10 cellular contexts compared by ENCODE assay signal in the genomic region with DNA sequence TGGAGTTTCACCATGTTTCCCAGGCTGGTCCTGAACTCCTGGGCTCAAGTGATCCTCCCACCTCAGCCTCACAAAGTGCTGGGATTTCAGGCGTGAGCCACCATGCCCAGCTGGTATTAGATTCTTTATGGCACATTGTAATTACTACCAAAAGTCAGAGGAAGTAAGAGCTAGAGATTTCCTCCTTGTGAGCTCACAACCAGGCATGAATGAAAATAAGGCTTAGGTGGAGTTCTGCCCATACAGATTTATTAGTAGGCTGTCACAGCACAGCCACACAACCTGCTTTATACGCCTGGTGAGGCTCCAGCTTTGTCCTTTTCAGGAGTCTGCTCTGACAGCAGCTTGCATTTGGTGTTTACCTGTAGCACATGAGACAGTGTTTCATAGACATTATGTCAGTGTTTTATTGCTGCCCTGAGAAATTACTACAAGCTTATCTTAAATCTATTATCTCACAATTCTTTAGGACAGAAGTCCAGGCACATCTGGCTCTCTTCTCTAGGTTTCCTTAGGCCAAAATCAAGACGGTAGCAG.
DNase-seq lines count a peak whose midpoint lies in the region; ATAC-seq, FAIRE-seq and TF ChIP-seq lines count a peak whose summit lies in the region.
"Had no signal": no experiment of that assay in that cellular context is flagged by ENCODE, and none has a peak within 500 bp of the region (broad histone marks: within the 10 kb centered on the region; RNA-seq: fewer than 3 reads in every experiment).

No MANE protein-coding gene starts in this region.

- H3K56ac ChIP-seq in IMR-90 (ENCODE audit: extremely low read depth, insufficient read depth, low read length) (no peak overlapping the region), mesendoderm (ENCODE audit: low read length) (peak overlapping the region; percentile 49)

- no peaks in the 10 kb centered on the region for H3K36me3 ChIP-seq in IMR-90 (ENCODE audit: control insufficient read depth, insufficient read depth, low read length)
- no peaks in the 10 kb centered on the region for H3K36me3 ChIP-seq in ascending aorta
- H3K36me3 ChIP-seq in mesendoderm (ENCODE audit: control insufficient read depth, insufficient read depth, low read length): no peaks in the 10 kb centered on the region

- peak overlapping the region; percentile 69 for H4K91ac ChIP-seq in IMR-90 (ENCODE audit: insufficient read depth, low read depth, low read length)

- dilution Hi-C loops in IMR-90 (cut with HindIII; ENCODE audit: low sequenced_read_pairs, unreplicated experiment): loop anchor here (25.0 kb wide), 1 partner anchor 213 kb away; no protein-coding TSS in a partner anchor

- TF ChIP-seq RAD21 in A549 (conservative IDR thresholded peaks at IDR 0.05 in 1 of 2, IDR thresholded peaks at IDR 0.05 in 1 of 2): no peak
- TF ChIP-seq RAD21 in IMR-90 (IDR thresholded peaks at IDR 0.05; ENCODE audit: low read length): no peak

- H2BK120ac ChIP-seq in IMR-90 (ENCODE audit: low read depth, low read length) (peak overlapping the region; percentile 81), mesendoderm (ENCODE audit: low read depth, low read length) (no peak overlapping the region)

- H3K18ac ChIP-seq in IMR-90 (ENCODE audit: low read depth, low read length) (peak overlapping the region; percentile 59), mesendoderm (ENCODE audit: low read length) (peak overlapping the region; percentile 23)

- no peak overlapping the region for H2AK9ac ChIP-seq in IMR-90 (replicated peaks; ENCODE audit: low read depth, low read length, poor library complexity)

- BruUV-seq in IMR-90 (replicated peaks; lab: Mats Ljungman, UMichigan): no TSS peak

- FAIRE-seq in A549 (lab: Jason Lieb, UNC): no peak

- DNase-seq in A549 (ENCODE audit: low read depth in 1 of 2, low spot score in 1 of 2) (no peak), IMR-90 (no peak), ascending aorta (ENCODE audit: low spot score in 2 of 2) (no peak), mesendoderm (no peak), NCI-H1048 (lab: John Stamatoyannopoulos, UW) (no peak), NCI-H1694 (lab: John Stamatoyannopoulos, UW) (no peak)
- DNase-seq: DMS79, NCI-H510A had no signal

- H3K4me1 ChIP-seq in A549 (peaks cover 25% of the 10 kb centered on the region), IMR-90 (ENCODE audit: control insufficient read depth, insufficient read depth, low read length) (peaks cover 21% of the 10 kb centered on the region), ascending aorta (peaks cover 5 to 12% of the 10 kb centered on the region in 2 donors), mesendoderm (ENCODE audit: control insufficient read depth, low read depth, low read length) (peaks cover 5% of the 10 kb centered on the region)

- H3K9ac ChIP-seq in IMR-90 (ENCODE audit: low read depth, low read length): no peak overlapping the region
- no peak overlapping the region for H3K9ac ChIP-seq in mesendoderm (ENCODE audit: low read length)

- H3K27me3 ChIP-seq in IMR-90 (ENCODE audit: control insufficient read depth, insufficient read depth, low read length) (no peaks in the 10 kb centered on the region), ascending aorta (no peaks in the 10 kb centered on the region), mesendoderm (ENCODE audit: insufficient read depth, low read length, poor library complexity) (no peaks in the 10 kb centered on the region)

- H3K4me2 ChIP-seq in A549 (peak overlapping the region; percentile 41), IMR-90 (ENCODE audit: low read depth, low read length) (no peak overlapping the region), mesendoderm (ENCODE audit: low read length) (no peak overlapping the region)

- H3K9me3 ChIP-seq in A549: no peaks in the 10 kb centered on the region
- no peaks in the 10 kb centered on the region for H3K9me3 ChIP-seq in IMR-90 (ENCODE audit: control insufficient read depth, insufficient read depth, low read length)
- no peaks in the 10 kb centered on the region for H3K9me3 ChIP-seq in ascending aorta

- peak overlapping the region; percentile 97; the same call in 2 of the 3 replicates for H2BK15ac ChIP-seq in IMR-90 (ENCODE audit: low read depth, low read length)
- H2BK15ac ChIP-seq in mesendoderm (replicated peaks; ENCODE audit: low read depth): no peak overlapping the region

- H2BK5ac ChIP-seq in IMR-90 (ENCODE audit: low read depth, low read length, poor library complexity, severe bottlenecking) (peak overlapping the region; percentile 84), mesendoderm (ENCODE audit: low read length) (no peak overlapping the region)

- in situ Hi-C loops in IMR-90 (cut with MboI; ENCODE audit: low sequenced_read_pairs): loop anchor here (5.0 kb wide), 1 partner anchor 218 kb away; no protein-coding TSS in a partner anchor

- 91% methylated on average over 3 of the region's 3 CpGs for WGBS in A549 (ENCODE audit: missing lambda C conversion rate)
- no CpG with 5 or more reads among the region's 3 CpGs for WGBS in IMR-90 (ENCODE audit: extremely low coverage in 2 of 2, insufficient read length in 1 of 2), 2 experiments
- WGBS in mesendoderm (ENCODE audit: extremely low coverage, insufficient coverage, low lambda C conversion rate): no CpG with 5 or more reads among the region's 3 CpGs

- H3K4ac ChIP-seq in IMR-90 (ENCODE audit: low read depth, low read length) (peak overlapping the region; percentile 71), mesendoderm (ENCODE audit: low read depth, low read length) (no peak overlapping the region)

- TF ChIP-seq EP300 in A549 (IDR thresholded peaks at IDR 0.05): no peak

- no peaks in the 10 kb centered on the region for H4K20me1 ChIP-seq in IMR-90 (ENCODE audit: insufficient read depth, low read length)

- peak overlapping the region; percentile 79 for H3K14ac ChIP-seq in IMR-90 (replicated peaks; ENCODE audit: low read depth, low read length)

- no peaks in the 10 kb centered on the region for H3K79me2 ChIP-seq in mesendoderm (ENCODE audit: control insufficient read depth, insufficient read depth, low read length)

- peak overlapping the region; percentile 68 to 87 for H3K27ac ChIP-seq in A549
- H3K27ac ChIP-seq in IMR-90 (ENCODE audit: insufficient read depth, low read length): peak overlapping the region; percentile 55
- H3K27ac ChIP-seq in ascending aorta: peak overlapping the region; percentile 3 to 5
- H3K27ac ChIP-seq in mesendoderm (ENCODE audit: low read depth, low read length): no peak overlapping the region

- H4K8ac ChIP-seq in IMR-90 (ENCODE audit: low read depth in 2 of 2, low read length in 2 of 2): peak overlapping the region; percentile 73 to 85
- H4K8ac ChIP-seq in mesendoderm (ENCODE audit: low read depth, low read length): no peak overlapping the region

- H2AFZ ChIP-seq in IMR-90 (replicated peaks; ENCODE audit: low read length, poor library complexity): peak overlapping the region; percentile 16

- peak; percentile 13 to 32; a peak in 2 of 6 replicates for ATAC-seq in A549
- no peak; the same call in 1 of the 2 replicates for ATAC-seq in IMR-90 (ENCODE audit: low read depth)
- ATAC-seq in HG03097 (IDR thresholded peaks at IDR 0.05; ENCODE audit: low FRiP score, unreplicated experiment): no peak
- no peak for ATAC-seq in HG02884 (IDR thresholded peaks at IDR 0.05; ENCODE audit: unreplicated experiment)

- TF ChIP-seq CTCF in A549 (IDR thresholded peaks at IDR 0.05) (no peak), IMR-90 (conservative IDR thresholded peaks at IDR 0.05; ENCODE audit: low read depth, low read length) (no peak), ascending aorta (IDR thresholded peaks at IDR 0.05) (no peak)

- H4K5ac ChIP-seq in IMR-90 (ENCODE audit: low read depth, low read length) (peak overlapping the region; percentile 36; the same call in 1 of the 2 replicates), mesendoderm (ENCODE audit: low read length) (no peak overlapping the region)

- TF ChIP-seq POLR2A in A549 (IDR thresholded peaks at IDR 0.05; ENCODE audit: low read length): no peak
- TF ChIP-seq POLR2A in IMR-90 (IDR thresholded peaks at IDR 0.05; ENCODE audit: low read depth, low read length): no peak

- H2AK5ac ChIP-seq in IMR-90 (ENCODE audit: low read depth, low read length) (peak overlapping the region; percentile 77), mesendoderm (ENCODE audit: low read length) (no peak overlapping the region)

- POLR2A ChIA-PET in A549 (lab: Yijun Ruan, JAX) (interaction anchor here (0.8 kb wide), 1 partner anchor 587 kb away, joined by 3 read pairs; a partner anchor contains a TSS), IMR-90 (lab: Charles Lee; ENCODE audit: unreplicated experiment) (no interaction called here)

- no peak overlapping the region for H3K4me3 ChIP-seq in A549
- H3K4me3 ChIP-seq in IMR-90 (ENCODE audit: insufficient read depth, low read depth, low read length): no peak overlapping the region
- no peak overlapping the region for H3K4me3 ChIP-seq in ascending aorta
- no peak overlapping the region for H3K4me3 ChIP-seq in mesendoderm (ENCODE audit: low read length)

- peaks cover 19% of the 10 kb centered on the region for H3K9me1 ChIP-seq in IMR-90 (ENCODE audit: insufficient read depth, low read length)

- H3K23ac ChIP-seq in IMR-90 (ENCODE audit: low read depth, low read length) (peak overlapping the region; percentile 49), mesendoderm (ENCODE audit: low read length) (no peak overlapping the region)

- intact Hi-C loops in IMR-90 (cut with micrococcal nuclease): no loop called here
- intact Hi-C loops in ascending aorta (cut with DNase I): no loop called here

- H3K79me1 ChIP-seq in IMR-90 (ENCODE audit: low read depth in 1 of 2, low read length in 2 of 2) (peaks cover 19 to 41% of the 10 kb centered on the region in 2 experiments), mesendoderm (ENCODE audit: low read length) (no peaks in the 10 kb centered on the region)

- peak overlapping the region; percentile 89 for H2BK20ac ChIP-seq in IMR-90 (ENCODE audit: low read depth, low read length)

- CTCF ChIA-PET in A549 (lab: Yijun Ruan, JAX): interaction anchor here (0.6 to 14.1 kb wide), 4 partner anchors 9 to 225 kb away, joined by 3 to 150 read pairs (median 5); no protein-coding TSS in a partner anchor
- CTCF ChIA-PET in IMR-90 (lab: Yijun Ruan, JAX): interaction anchor here (0.6 to 1.3 kb wide), 4 partner anchors 11 to 652 kb away, joined by 3 to 4 read pairs (median 3); no protein-coding TSS in a partner anchor

TF ChIP-seq in IMR-90, 13 proteins besides CTCF, POLR2A, EP300 and RAD21 (continues in another document):
- TF ChIP-seq RCOR1 (IDR thresholded peaks at IDR 0.05; ENCODE audit: insufficient replicate concordance, low read length) (no peak), CHD1 (IDR thresholded peaks at IDR 0.05; ENCODE audit: low read depth, low read length) (no peak), MXI1 (IDR thresholded peaks at IDR 0.05; ENCODE audit: borderline replicate concordance, low read depth, low read length) (no peak), FOS (IDR thresholded peaks at IDR 0.05; ENCODE audit: low read depth, low read length) (no peak)
- TF ChIP-seq, protein P1, sequence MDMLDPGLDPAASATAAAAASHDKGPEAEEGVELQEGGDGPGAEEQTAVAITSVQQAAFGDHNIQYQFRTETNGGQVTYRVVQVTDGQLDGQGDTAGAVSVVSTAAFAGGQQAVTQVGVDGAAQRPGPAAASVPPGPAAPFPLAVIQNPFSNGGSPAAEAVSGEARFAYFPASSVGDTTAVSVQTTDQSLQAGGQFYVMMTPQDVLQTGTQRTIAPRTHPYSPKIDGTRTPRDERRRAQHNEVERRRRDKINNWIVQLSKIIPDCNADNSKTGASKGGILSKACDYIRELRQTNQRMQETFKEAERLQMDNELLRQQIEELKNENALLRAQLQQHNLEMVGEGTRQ (IDR thresholded peaks at IDR 0.05; ENCODE audit: low read depth, low read length): no peak

Comparison
In these comparisons a context has a peak if more than half of its experiments do, and no peak if none do; other contexts are left out.
1. ATAC-seq: peak in A549 (2 of 2); none in IMR-90 (single experiment), HG03097 (single experiment) and HG02884 (single experiment).